ENCODE assay signal across 1 cellular context in the genomic region with DNA sequence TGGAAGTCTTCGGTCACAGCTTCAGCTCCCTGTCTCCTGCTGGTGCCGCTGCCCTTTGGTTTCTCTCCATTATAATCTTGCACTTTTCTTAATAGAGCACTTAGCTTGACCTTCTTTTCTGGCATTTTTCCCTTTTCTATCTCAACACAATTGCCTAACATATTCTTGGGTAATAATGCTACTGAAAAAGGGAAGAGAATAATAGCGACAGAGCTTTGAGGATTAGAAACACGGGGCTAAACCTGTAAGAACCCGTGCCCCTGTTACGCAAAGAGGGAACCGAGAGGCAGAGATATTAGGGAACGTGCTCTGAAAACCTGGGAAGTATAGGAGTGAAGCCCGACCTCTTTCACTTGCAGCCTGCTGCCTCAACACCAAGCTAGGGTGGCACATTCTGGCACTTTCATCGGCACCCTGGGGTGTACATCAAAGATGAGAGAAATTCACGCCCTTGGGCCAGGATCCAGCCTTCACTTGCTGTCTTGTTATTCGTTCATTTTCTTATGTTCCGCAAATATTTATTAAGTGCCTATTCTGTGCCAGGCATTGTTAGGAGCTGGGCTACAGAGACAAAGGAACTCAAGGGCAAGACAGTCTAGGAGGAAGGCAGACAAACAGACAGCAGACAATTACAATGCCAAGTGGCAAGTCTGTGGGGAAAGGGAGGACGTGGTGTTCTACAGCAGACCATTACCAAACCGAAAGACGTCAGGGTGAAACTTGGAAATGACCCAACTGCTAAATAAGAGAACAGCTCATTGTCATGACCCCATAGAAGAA.
TF ChIP-seq lines count a peak whose summit lies in the region.

No MANE protein-coding gene starts in this region.

TF ChIP-seq in WTC11, 78 proteins besides CTCF, POLR2A, EP300 and RAD21 (continued from another document):
- TF ChIP-seq ATF3 (CRISPR knock-in tag; conservative IDR thresholded peaks at IDR 0.05) = no peak
- TF ChIP-seq, protein P1, sequence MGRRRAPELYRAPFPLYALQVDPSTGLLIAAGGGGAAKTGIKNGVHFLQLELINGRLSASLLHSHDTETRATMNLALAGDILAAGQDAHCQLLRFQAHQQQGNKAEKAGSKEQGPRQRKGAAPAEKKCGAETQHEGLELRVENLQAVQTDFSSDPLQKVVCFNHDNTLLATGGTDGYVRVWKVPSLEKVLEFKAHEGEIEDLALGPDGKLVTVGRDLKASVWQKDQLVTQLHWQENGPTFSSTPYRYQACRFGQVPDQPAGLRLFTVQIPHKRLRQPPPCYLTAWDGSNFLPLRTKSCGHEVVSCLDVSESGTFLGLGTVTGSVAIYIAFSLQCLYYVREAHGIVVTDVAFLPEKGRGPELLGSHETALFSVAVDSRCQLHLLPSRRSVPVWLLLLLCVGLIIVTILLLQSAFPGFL (CRISPR knock-in tag; IDR thresholded peaks at IDR 0.05; ENCODE audit: borderline replicate concordance) = no peak
- no peak for TF ChIP-seq TP53 (CRISPR knock-in tag; IDR thresholded peaks at IDR 0.05)
- TF ChIP-seq ZNF423 (CRISPR knock-in tag; IDR thresholded peaks at IDR 0.05) = no peak
- TF ChIP-seq EMX1 (CRISPR knock-in tag; IDR thresholded peaks at IDR 0.05) = no peak
- TF ChIP-seq SP1 (CRISPR knock-in tag; conservative IDR thresholded peaks at IDR 0.05) = no peak
- no peak for TF ChIP-seq ZNF532 (CRISPR knock-in tag; IDR thresholded peaks at IDR 0.05; ENCODE audit: borderline replicate concordance)
- no peak for TF ChIP-seq ARID4B (CRISPR knock-in tag; IDR thresholded peaks at IDR 0.05; ENCODE audit: borderline replicate concordance)
- TF ChIP-seq MYBL2 (CRISPR knock-in tag; IDR thresholded peaks at IDR 0.05) = no peak
- TF ChIP-seq SOX15 (CRISPR knock-in tag; IDR thresholded peaks at IDR 0.05) = no peak
- no peak for TF ChIP-seq NR2C2 (CRISPR knock-in tag; IDR thresholded peaks at IDR 0.05)
- no peak for TF ChIP-seq ELF4 (CRISPR knock-in tag; IDR thresholded peaks at IDR 0.05; ENCODE audit: low read depth)
- no peak for TF ChIP-seq KAT7 (CRISPR knock-in tag; IDR thresholded peaks at IDR 0.05; ENCODE audit: borderline replicate concordance)
- no peak for TF ChIP-seq ATF6 (CRISPR knock-in tag; IDR thresholded peaks at IDR 0.05)
- no peak for TF ChIP-seq SMAD3 (CRISPR knock-in tag; IDR thresholded peaks at IDR 0.05; ENCODE audit: borderline replicate concordance)
- TF ChIP-seq, protein P2, sequence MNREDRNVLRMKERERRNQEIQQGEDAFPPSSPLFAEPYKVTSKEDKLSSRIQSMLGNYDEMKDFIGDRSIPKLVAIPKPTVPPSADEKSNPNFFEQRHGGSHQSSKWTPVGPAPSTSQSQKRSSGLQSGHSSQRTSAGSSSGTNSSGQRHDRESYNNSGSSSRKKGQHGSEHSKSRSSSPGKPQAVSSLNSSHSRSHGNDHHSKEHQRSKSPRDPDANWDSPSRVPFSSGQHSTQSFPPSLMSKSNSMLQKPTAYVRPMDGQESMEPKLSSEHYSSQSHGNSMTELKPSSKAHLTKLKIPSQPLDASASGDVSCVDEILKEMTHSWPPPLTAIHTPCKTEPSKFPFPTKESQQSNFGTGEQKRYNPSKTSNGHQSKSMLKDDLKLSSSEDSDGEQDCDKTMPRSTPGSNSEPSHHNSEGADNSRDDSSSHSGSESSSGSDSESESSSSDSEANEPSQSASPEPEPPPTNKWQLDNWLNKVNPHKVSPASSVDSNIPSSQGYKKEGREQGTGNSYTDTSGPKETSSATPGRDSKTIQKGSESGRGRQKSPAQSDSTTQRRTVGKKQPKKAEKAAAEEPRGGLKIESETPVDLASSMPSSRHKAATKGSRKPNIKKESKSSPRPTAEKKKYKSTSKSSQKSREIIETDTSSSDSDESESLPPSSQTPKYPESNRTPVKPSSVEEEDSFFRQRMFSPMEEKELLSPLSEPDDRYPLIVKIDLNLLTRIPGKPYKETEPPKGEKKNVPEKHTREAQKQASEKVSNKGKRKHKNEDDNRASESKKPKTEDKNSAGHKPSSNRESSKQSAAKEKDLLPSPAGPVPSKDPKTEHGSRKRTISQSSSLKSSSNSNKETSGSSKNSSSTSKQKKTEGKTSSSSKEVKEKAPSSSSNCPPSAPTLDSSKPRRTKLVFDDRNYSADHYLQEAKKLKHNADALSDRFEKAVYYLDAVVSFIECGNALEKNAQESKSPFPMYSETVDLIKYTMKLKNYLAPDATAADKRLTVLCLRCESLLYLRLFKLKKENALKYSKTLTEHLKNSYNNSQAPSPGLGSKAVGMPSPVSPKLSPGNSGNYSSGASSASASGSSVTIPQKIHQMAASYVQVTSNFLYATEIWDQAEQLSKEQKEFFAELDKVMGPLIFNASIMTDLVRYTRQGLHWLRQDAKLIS (CRISPR knock-in tag; IDR thresholded peaks at IDR 0.05; ENCODE audit: borderline replicate concordance) = no peak
